24 cellular contexts compared by ENCODE assay signal in the genomic region with DNA sequence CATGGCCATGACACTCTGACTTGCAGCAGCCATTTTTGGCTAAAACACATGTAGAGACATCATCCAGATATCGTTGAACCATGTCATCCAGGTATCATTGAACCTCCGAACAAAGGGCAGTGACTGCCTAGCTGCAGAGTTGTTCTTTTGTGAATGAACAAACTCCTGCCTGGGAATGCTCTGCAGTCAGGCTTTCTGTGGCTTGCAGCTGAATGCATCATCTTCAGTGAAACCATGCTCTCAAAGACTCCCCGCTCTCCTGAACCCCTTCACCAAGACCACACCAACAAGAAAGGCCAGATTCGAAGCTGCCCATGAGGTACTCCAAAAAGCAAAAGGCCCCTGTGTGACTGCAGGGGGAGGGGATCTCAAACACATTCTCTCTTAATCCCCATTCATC.
DNase-seq lines count a peak whose midpoint lies in the region; ATAC-seq and TF ChIP-seq lines count a peak whose summit lies in the region.
"Had no signal": no experiment of that assay in that cellular context is flagged by ENCODE, and none has a peak within 500 bp of the region (broad histone marks: within the 10 kb centered on the region; RNA-seq: fewer than 3 reads in every experiment).

No MANE protein-coding gene starts in this region.

- H2AFZ ChIP-seq in neural progenitor cell (replicated peaks) (no peak overlapping the region), Karpas-422 (ENCODE audit: low read length) (no peak overlapping the region)

- H3K4me1 Mint-ChIP-seq in Caco-2 (ENCODE audit: low read depth, unreplicated experiment) (peaks cover 24% of the 10 kb centered on the region), neural progenitor cell (peaks cover 12% of the 10 kb centered on the region), nephron progenitor cell (no peaks in the 10 kb centered on the region)
- H3K4me1 Mint-ChIP-seq: CD4-positive, CD25-positive, alpha-beta regulatory T cell had no signal

- H3K4me3 ChIP-seq in Caco-2 (ENCODE audit: low read depth, low read length) (no peak overlapping the region), WERI-Rb-1 (ENCODE audit: low read depth, low read length) (no peak overlapping the region), neural progenitor cell (no peak overlapping the region), Karpas-422 (ENCODE audit: low read length) (no peak overlapping the region)
- H3K4me3 ChIP-seq: BLaER1, GM12878 had no signal

- H3K36me3 ChIP-seq in Caco-2 (ENCODE audit: control insufficient read depth, insufficient read depth, low read length) = no peaks in the 10 kb centered on the region
- H3K36me3 ChIP-seq in WERI-Rb-1 = no peaks in the 10 kb centered on the region
- no peaks in the 10 kb centered on the region for H3K36me3 ChIP-seq in neural progenitor cell
- H3K36me3 ChIP-seq in Karpas-422 (ENCODE audit: insufficient read depth, low read length) = no peaks in the 10 kb centered on the region
- H3K36me3 ChIP-seq: BE2C, BLaER1 had no signal

- intact Hi-C loops in Caco-2 (cut with micrococcal nuclease; ENCODE audit: unreplicated experiment) = no loop called here

- H3K27ac ChIP-seq in WERI-Rb-1 = peak overlapping the region; percentile 60
- no peak overlapping the region for H3K27ac ChIP-seq in neural progenitor cell
- no peak overlapping the region for H3K27ac ChIP-seq in Karpas-422 (ENCODE audit: low read length)
- H3K27ac ChIP-seq: BLaER1 had no signal

- H3K27me3 ChIP-seq in Caco-2 (replicated peaks; ENCODE audit: control insufficient read depth, insufficient read depth, low read length) (no peaks in the 10 kb centered on the region), WERI-Rb-1 (ENCODE audit: insufficient read depth, low read depth, severe bottlenecking) (no peaks in the 10 kb centered on the region), neural progenitor cell (no peaks in the 10 kb centered on the region), Karpas-422 (ENCODE audit: low read length) (no peaks in the 10 kb centered on the region)
- H3K27me3 ChIP-seq: BE2C, BLaER1 had no signal

- H3K79me2 ChIP-seq in neural progenitor cell (ENCODE audit: low read depth) (no peaks in the 10 kb centered on the region), Karpas-422 (ENCODE audit: low read length) (no peaks in the 10 kb centered on the region)

- H3K36me3 Mint-ChIP-seq in Caco-2 (ENCODE audit: insufficient read depth, unreplicated experiment) (peaks cover 5% of the 10 kb centered on the region), neural progenitor cell (no peaks in the 10 kb centered on the region), nephron progenitor cell (ENCODE audit: low read depth) (no peaks in the 10 kb centered on the region)
- H3K36me3 Mint-ChIP-seq: CD14-positive monocyte; CD4-positive, CD25-positive, alpha-beta regulatory T cell; CD8-positive, alpha-beta T cell had no signal

- TF ChIP-seq CTCF in Caco-2 (IDR thresholded peaks at IDR 0.05; ENCODE audit: insufficient read depth in 1 of 2, low read depth in 1 of 2, low read length in 1 of 2, severe bottlenecking in 1 of 2, unreplicated experiment in 1 of 2) (no peak), WERI-Rb-1 (IDR thresholded peaks at IDR 0.05; ENCODE audit: low read depth, low read length) (no peak), neural progenitor cell (IDR thresholded peaks at IDR 0.05) (no peak), nephron progenitor cell (IDR thresholded peaks at IDR 0.05) (no peak)

- no peaks in the 10 kb centered on the region for H3K9me2 ChIP-seq in Karpas-422 (replicated peaks; ENCODE audit: insufficient read depth, low read length)

- H3K4me2 ChIP-seq in neural progenitor cell (no peak overlapping the region), Karpas-422 (ENCODE audit: low read depth, low read length, poor library complexity, severe bottlenecking) (no peak overlapping the region)
- H3K4me2 ChIP-seq: BLaER1 had no signal

- H3K9me3 ChIP-seq in Caco-2 = no peaks in the 10 kb centered on the region
- no peaks in the 10 kb centered on the region for H3K9me3 ChIP-seq in WERI-Rb-1 (ENCODE audit: severe bottlenecking)
- no peaks in the 10 kb centered on the region for H3K9me3 ChIP-seq in neural progenitor cell (ENCODE audit: low read depth)
- H3K9me3 ChIP-seq in Karpas-422 (ENCODE audit: low read length) = no peaks in the 10 kb centered on the region
- H3K9me3 ChIP-seq: BE2C, BLaER1 had no signal

- no peak for ATAC-seq in HG03280 (IDR thresholded peaks at IDR 0.05; ENCODE audit: unreplicated experiment)
- ATAC-seq in left lobe of liver = no peak
- ATAC-seq: CD8-positive, alpha-beta T cell; GM12878 had no signal

- H3K27me3 Mint-ChIP-seq in Caco-2 (ENCODE audit: insufficient read depth, unreplicated experiment) = no peaks in the 10 kb centered on the region
- peaks cover 6% of the 10 kb centered on the region for H3K27me3 Mint-ChIP-seq in neural progenitor cell (ENCODE audit: insufficient read depth, low read depth)
- peaks cover 6% of the 10 kb centered on the region for H3K27me3 Mint-ChIP-seq in nephron progenitor cell (ENCODE audit: low read depth, poor library complexity)

- H3K9me3 Mint-ChIP-seq in Caco-2 (ENCODE audit: unreplicated experiment) (peaks cover 10% of the 10 kb centered on the region), neural progenitor cell (peaks cover 8% of the 10 kb centered on the region), nephron progenitor cell (peaks cover 5% of the 10 kb centered on the region)
- H3K9me3 Mint-ChIP-seq: CD8-positive, alpha-beta T cell had no signal

- H3F3A ChIP-seq in neural progenitor cell (ENCODE audit: low read depth) = no peaks in the 10 kb centered on the region

- H3K9ac ChIP-seq in neural progenitor cell = no peak overlapping the region
- no peak overlapping the region for H3K9ac ChIP-seq in Karpas-422 (ENCODE audit: low read length)
- H3K9ac ChIP-seq: BLaER1 had no signal

- H3K4me3 Mint-ChIP-seq in Caco-2 (ENCODE audit: unreplicated experiment) (no peak overlapping the region), neural progenitor cell (no peak overlapping the region), nephron progenitor cell (no peak overlapping the region)
- H3K4me3 Mint-ChIP-seq: CD14-positive monocyte; CD4-positive, CD25-positive, alpha-beta regulatory T cell; CD8-positive, alpha-beta T cell had no signal

- H3K27ac Mint-ChIP-seq in Caco-2 (ENCODE audit: unreplicated experiment) (peak overlapping the region; percentile 12), neural progenitor cell (no peak overlapping the region), nephron progenitor cell (no peak overlapping the region)
- H3K27ac Mint-ChIP-seq: CD14-positive monocyte; CD4-positive, CD25-positive, alpha-beta regulatory T cell; CD8-positive, alpha-beta T cell had no signal

- DNase-seq in Caco-2 (no peak), NCI-H82 (lab: John Stamatoyannopoulos, UW) (peak; percentile 84), WERI-Rb-1 (peak; percentile 61), neural progenitor cell (ENCODE audit: low spot score) (peak; percentile 9), left lobe of liver (ENCODE audit: low spot score) (no peak), Karpas-422 (no peak), nephron progenitor cell (no peak)
- DNase-seq: 8988T; ACHN; BE2C; C1 segment of cervical spinal cord; CD4-positive, CD25-positive, alpha-beta regulatory T cell; CD8-positive, alpha-beta T cell; DMS 273 treated with DMSO at 0.1 percent for 48 hours; DMS153; DMS53; DMS79; DND-41; EL; GDM1 had no signal

- POLR2A ChIA-PET in Caco-2 (lab: Charles Lee) = no interaction called here

- no TSS peak for BruUV-seq in Caco-2 (replicated peaks; lab: Mats Ljungman, UMichigan)

- H4K20me1 ChIP-seq in neural progenitor cell (ENCODE audit: low read depth) (no peaks in the 10 kb centered on the region), Karpas-422 (ENCODE audit: insufficient read depth, low read depth, low read length) (no peaks in the 10 kb centered on the region)
- H4K20me1 ChIP-seq: BLaER1 had no signal

- H3K4me1 ChIP-seq in Caco-2 (peaks cover 31% of the 10 kb centered on the region), neural progenitor cell (peaks cover 6% of the 10 kb centered on the region), Karpas-422 (ENCODE audit: low read length) (no peaks in the 10 kb centered on the region)
- H3K4me1 ChIP-seq: BE2C had no signal

- CTCF ChIA-PET in Caco-2 (lab: Charles Lee) = no interaction called here

Comparison
In these comparisons a context has a peak if more than half of its experiments do, and no peak if none do; other contexts are left out.
1. DNase-seq: peak in NCI-H82 (single experiment), WERI-Rb-1 (single experiment) and neural progenitor cell (single experiment); none in Caco-2 (0 of 2), left lobe of liver (single experiment), Karpas-422 (single experiment) and nephron progenitor cell (single experiment).